Comparison of ENCODE assay signal across 23 cellular contexts in genomic region chr4:145760961-145761929, GRCh38.
DNase-seq lines count a peak whose midpoint lies in the region; ATAC-seq and TF ChIP-seq lines count a peak whose summit lies in the region.
"Had no signal": no experiment of that assay in that cellular context is flagged by ENCODE, and none has a peak within 500 bp of the region (broad histone marks: within the 10 kb centered on the region; RNA-seq: fewer than 3 reads in every experiment).

No MANE protein-coding gene starts in this region.

- no peak for TF ChIP-seq EP300 in upper lobe of left lung (IDR thresholded peaks at IDR 0.05)

- H3K36me3 Mint-ChIP-seq in activated T-helper 1 cell treated with anti-CD3 and anti-CD28 coated beads, Interleukin-12 subunit alpha, Interleukin-12 subunit beta, Interleukin-2, Interleukin-4 antibody, amounts not matched to agents 30 ng/mL and 10 ng/mL and 1 ng/mL, durations not matched to agents 14 hours and 24 hours and 36 hours (ENCODE audit: low read depth), result peaks cover 68% of the 10 kb centered on the region
- H3K36me3 Mint-ChIP-seq in endodermal cell (ENCODE audit: low read depth), result peaks cover 61% of the 10 kb centered on the region

- TF ChIP-seq CTCF in endodermal cell (conservative IDR thresholded peaks at IDR 0.05) (no peak), upper lobe of left lung (IDR thresholded peaks at IDR 0.05) (no peak), OCI-LY7 (conservative IDR thresholded peaks at IDR 0.05; ENCODE audit: low read length) (no peak)

- no peak for DNase-seq in activated T-helper 1 cell treated with anti-CD3 and anti-CD28 coated beads, Interleukin-12 subunit alpha, Interleukin-12 subunit beta, Interleukin-2, Interleukin-4 antibody, amounts not matched to agents 30 ng/mL and 10 ng/mL and 1 ng/mL, durations not matched to agents 14 hours and 24 hours and 36 hours (ENCODE audit: low spot score)
- DNase-seq in endodermal cell, result no peak
- DNase-seq in right cardiac atrium, result peak; percentile 30 to 64 (median 58)
- DNase-seq in upper lobe of left lung, result peak in 1 of 2 donors; percentile 81
- DNase-seq in OCI-LY7 (ENCODE audit: low spot score), result no peak
- DNase-seq: activated CD4-positive, CD25-positive, alpha-beta regulatory T cell treated with anti-CD3 and anti-CD28 coated beads, Interleukin-2, amount 50 U/mL, for 72 hours; activated CD8-positive, alpha-beta T cell treated with anti-CD3 and anti-CD28 coated beads, Interleukin-2, amount 10 ng/mL, durations not matched to agents 7 days and 5 days; activated naive CD4-positive, alpha-beta T cell; amniotic stem cell; CD4-positive, CD25-positive, alpha-beta regulatory T cell; NCI-H1105; NCI-H2081; NCI-H345; OCI-M1; SHP77 treated with DMSO at 0.1 percent for 48 hours; small intestine; stimulated activated CD4-positive, alpha-beta T cell treated with anti-CD3 and anti-CD28 coated beads, Interleukin-2, amount 100 ng/mL, for 24 hours; SW 1271 had no signal

- H3K36me3 ChIP-seq in endodermal cell (ENCODE audit: control insufficient read depth, insufficient read depth, low read length) (peaks cover 73% of the 10 kb centered on the region), upper lobe of left lung (peaks cover 6 to 23% (median 22%) of the 10 kb centered on the region in 4 donors), OCI-LY7 (ENCODE audit: insufficient read depth, low read length) (peaks cover 80% of the 10 kb centered on the region)
- H3K36me3 ChIP-seq: neutrophil had no signal

- TF ChIP-seq POLR2A in upper lobe of left lung (IDR thresholded peaks at IDR 0.05), result no peak

- H3K27me3 ChIP-seq in endodermal cell (ENCODE audit: control insufficient read depth, insufficient read depth, low read length, poor library complexity, severe bottlenecking), result no peaks in the 10 kb centered on the region
- no peaks in the 10 kb centered on the region for H3K27me3 ChIP-seq in right cardiac atrium (ENCODE audit: control insufficient read depth, insufficient read depth)
- H3K27me3 ChIP-seq in upper lobe of left lung, result no peaks in the 10 kb centered on the region
- H3K27me3 ChIP-seq: neutrophil had no signal

- no peaks in the 10 kb centered on the region for H3K4me1 ChIP-seq in endodermal cell (ENCODE audit: control insufficient read depth, insufficient read depth, low read length)
- no peaks in the 10 kb centered on the region for H3K4me1 ChIP-seq in right cardiac atrium (ENCODE audit: control insufficient read depth, insufficient read depth, low read length)
- no peaks in the 10 kb centered on the region for H3K4me1 ChIP-seq in upper lobe of left lung
- H3K4me1 ChIP-seq in OCI-LY7 (ENCODE audit: insufficient read depth, low read length, poor library complexity, severe bottlenecking), result no peaks in the 10 kb centered on the region

- peaks cover under 1% of the 10 kb centered on the region for H3K9me3 Mint-ChIP-seq in activated T-helper 1 cell treated with anti-CD3 and anti-CD28 coated beads, Interleukin-12 subunit alpha, Interleukin-12 subunit beta, Interleukin-2, Interleukin-4 antibody, amounts not matched to agents 30 ng/mL and 10 ng/mL and 1 ng/mL, durations not matched to agents 14 hours and 24 hours and 36 hours
- H3K9me3 Mint-ChIP-seq in endodermal cell, result no peaks in the 10 kb centered on the region
- H3K9me3 Mint-ChIP-seq: CD4-positive, CD25-positive, alpha-beta regulatory T cell; IgD-negative memory B cell had no signal

- WGBS in endodermal cell (ENCODE audit: insufficient coverage in 1 of 2, insufficient read length in 1 of 2), 2 experiments, result 95 to 97% methylated on average over 34 to 49 of the region's 49 CpGs
- 95% methylated on average over 49 of the region's 49 CpGs for WGBS in right cardiac atrium
- WGBS in upper lobe of left lung, 2 donors, result 94 to 98% methylated on average over 33 to 49 of the region's 49 CpGs

- POLR2A ChIA-PET in OCI-LY7 (lab: Charles Lee), result no interaction called here

- no peaks in the 10 kb centered on the region for H4K20me1 ChIP-seq in OCI-LY7 (ENCODE audit: insufficient read depth, low read length)

- peaks cover 38% of the 10 kb centered on the region for H3K4me1 Mint-ChIP-seq in activated T-helper 1 cell treated with anti-CD3 and anti-CD28 coated beads, Interleukin-12 subunit alpha, Interleukin-12 subunit beta, Interleukin-2, Interleukin-4 antibody, amounts not matched to agents 30 ng/mL and 10 ng/mL and 1 ng/mL, durations not matched to agents 14 hours and 24 hours and 36 hours (ENCODE audit: low read depth)
- H3K4me1 Mint-ChIP-seq in endodermal cell, result no peaks in the 10 kb centered on the region
- H3K4me1 Mint-ChIP-seq: CD4-positive, CD25-positive, alpha-beta regulatory T cell had no signal

- no peaks in the 10 kb centered on the region for H3K79me2 ChIP-seq in OCI-LY7 (ENCODE audit: insufficient read depth, low read depth, low read length)

- BruUV-seq in OCI-LY7 (replicated peaks; lab: Mats Ljungman, UMichigan), result no TSS peak

- no peak overlapping the region for H3K9ac ChIP-seq in endodermal cell (ENCODE audit: extremely low read depth, low read length, poor library complexity, severe bottlenecking)

- no peak overlapping the region for H3K4me3 ChIP-seq in endodermal cell (ENCODE audit: low read length)
- no peak overlapping the region for H3K4me3 ChIP-seq in right cardiac atrium (ENCODE audit: low read length)
- no peak overlapping the region for H3K4me3 ChIP-seq in upper lobe of left lung
- no peak overlapping the region for H3K4me3 ChIP-seq in OCI-LY7 (ENCODE audit: low read depth, low read length, poor library complexity, severe bottlenecking)

- peak; percentile 78 to 87 for ATAC-seq in right cardiac atrium
- ATAC-seq in upper lobe of left lung (ENCODE audit: low FRiP score in 2 of 2), result peak; percentile 9 to 52
- no peak for ATAC-seq in activated CD4-positive, CD25-positive, alpha-beta regulatory T cell treated with anti-CD3 and anti-CD28 coated beads, Interleukin-2, amount 50 U/mL, for 24 hours
- no peak for ATAC-seq in HG03442 (IDR thresholded peaks at IDR 0.05; ENCODE audit: unreplicated experiment)
- ATAC-seq: activated CD8-positive, alpha-beta T cell treated with anti-CD3 and anti-CD28 coated beads, Interleukin-2, amount 10 ng/mL, durations not matched to agents 7 days and 5 days had no signal

- H3K27ac Mint-ChIP-seq in activated T-helper 1 cell treated with anti-CD3 and anti-CD28 coated beads, Interleukin-12 subunit alpha, Interleukin-12 subunit beta, Interleukin-2, Interleukin-4 antibody, amounts not matched to agents 30 ng/mL and 10 ng/mL and 1 ng/mL, durations not matched to agents 14 hours and 24 hours and 36 hours, result peak overlapping the region; percentile 72
- H3K27ac Mint-ChIP-seq in endodermal cell, result peak overlapping the region; percentile 45
- H3K27ac Mint-ChIP-seq: activated CD8-positive, alpha-beta T cell treated with anti-CD3 and anti-CD28 coated beads, Interleukin-2, amount 10 ng/mL, durations not matched to agents 7 days and 5 days; CD4-positive, CD25-positive, alpha-beta regulatory T cell; dendritic cell treated with granulocyte-macrophage colony-stimulating factor and Interleukin-4, amounts not matched to agents 40 ng/mL and 50 ng/mL, for 4 days; IgD-negative memory B cell had no signal

- H3K4me3 Mint-ChIP-seq in activated T-helper 1 cell treated with anti-CD3 and anti-CD28 coated beads, Interleukin-12 subunit alpha, Interleukin-12 subunit beta, Interleukin-2, Interleukin-4 antibody, amounts not matched to agents 30 ng/mL and 10 ng/mL and 1 ng/mL, durations not matched to agents 14 hours and 24 hours and 36 hours, result no peak overlapping the region
- H3K4me3 Mint-ChIP-seq in endodermal cell, result no peak overlapping the region
- H3K4me3 Mint-ChIP-seq: activated CD8-positive, alpha-beta T cell treated with anti-CD3 and anti-CD28 coated beads, Interleukin-2, amount 10 ng/mL, durations not matched to agents 7 days and 5 days; CD4-positive, CD25-positive, alpha-beta regulatory T cell; dendritic cell treated with granulocyte-macrophage colony-stimulating factor and Interleukin-4, amounts not matched to agents 40 ng/mL and 50 ng/mL, for 4 days; IgD-negative memory B cell had no signal

- H3K9me2 ChIP-seq in OCI-LY7 (ENCODE audit: insufficient read depth, low read length), result no peaks in the 10 kb centered on the region

- H3K27me3 Mint-ChIP-seq in activated T-helper 1 cell treated with anti-CD3 and anti-CD28 coated beads, Interleukin-12 subunit alpha, Interleukin-12 subunit beta, Interleukin-2, Interleukin-4 antibody, amounts not matched to agents 30 ng/mL and 10 ng/mL and 1 ng/mL, durations not matched to agents 14 hours and 24 hours and 36 hours (ENCODE audit: insufficient read depth), result no peaks in the 10 kb centered on the region
- H3K27me3 Mint-ChIP-seq in endodermal cell (ENCODE audit: insufficient read depth), result no peaks in the 10 kb centered on the region
- H3K27me3 Mint-ChIP-seq: CD4-positive, CD25-positive, alpha-beta regulatory T cell; dendritic cell treated with granulocyte-macrophage colony-stimulating factor and Interleukin-4, amounts not matched to agents 40 ng/mL and 50 ng/mL, for 4 days; IgD-negative memory B cell had no signal

- intact Hi-C loops in activated T-helper 1 cell treated with anti-CD3 and anti-CD28 coated beads, Interleukin-12 subunit alpha, Interleukin-12 subunit beta, Interleukin-2, Interleukin-4 antibody, amounts not matched to agents 30 ng/mL and 10 ng/mL and 1 ng/mL, durations not matched to agents 14 hours and 24 hours and 36 hours (cut with micrococcal nuclease), result no loop called here
- intact Hi-C loops in right cardiac atrium (cut with DNase I), result no loop called here
- intact Hi-C loops in OCI-LY7 (cut with micrococcal nuclease; ENCODE audit: unreplicated experiment), result no loop called here

- H2AFZ ChIP-seq in OCI-LY7 (ENCODE audit: low read length), result no peak overlapping the region

- no peak overlapping the region for H3K4me2 ChIP-seq in OCI-LY7 (ENCODE audit: low read length)

- H3K9me3 ChIP-seq in endodermal cell (ENCODE audit: control insufficient read depth, low read length) (no peaks in the 10 kb centered on the region), right cardiac atrium (ENCODE audit: control insufficient read depth, low read length) (no peaks in the 10 kb centered on the region), upper lobe of left lung (no peaks in the 10 kb centered on the region), OCI-LY7 (ENCODE audit: low read length) (no peaks in the 10 kb centered on the region)
- H3K9me3 ChIP-seq: neutrophil had no signal

- CTCF ChIA-PET in OCI-LY7 (lab: Charles Lee; ENCODE audit: unreplicated experiment), result no interaction called here

- no peak overlapping the region for H3K27ac ChIP-seq in endodermal cell (ENCODE audit: low read depth, low read length)
- H3K27ac ChIP-seq in right cardiac atrium (ENCODE audit: low read length), result no peak overlapping the region
- no peak overlapping the region for H3K27ac ChIP-seq in upper lobe of left lung
- no peak overlapping the region for H3K27ac ChIP-seq in OCI-LY7 (ENCODE audit: low read depth, low read length, poor library complexity, severe bottlenecking)
- H3K27ac ChIP-seq: neutrophil had no signal

Comparison
In these comparisons a context has a peak if more than half of its experiments do, and no peak if none do; other contexts are left out.
1. DNase-seq: peak in right cardiac atrium (3 of 3); none in activated T-helper 1 cell treated with anti-CD3 and anti-CD28 coated beads, Interleukin-12 subunit alpha, Interleukin-12 subunit beta, Interleukin-2, Interleukin-4 antibody, amounts not matched to agents 30 ng/mL and 10 ng/mL and 1 ng/mL, durations not matched to agents 14 hours and 24 hours and 36 hours (single experiment), endodermal cell (single experiment) and OCI-LY7 (single experiment).
2. ATAC-seq: peak in right cardiac atrium (2 of 2) and upper lobe of left lung (2 of 2); none in activated CD4-positive, CD25-positive, alpha-beta regulatory T cell treated with anti-CD3 and anti-CD28 coated beads, Interleukin-2, amount 50 U/mL, for 24 hours (0 of 2) and HG03442 (single experiment).